ENCODE assay signal across 8 cellular contexts in genomic region chr1:109910963-109911798, GRCh38. TPM values are rescaled to one million over a fixed set of nuclear protein-coding genes. Genes with fewer than 3 reads are reported as not detected.
DNase-seq lines count a peak whose midpoint lies in the region; ATAC-seq and TF ChIP-seq lines count a peak whose summit lies in the region.

No MANE protein-coding gene starts in this region.

- no peaks in the 10 kb centered on the region for H3K36me3 ChIP-seq in mucosa of descending colon (ENCODE audit: low read depth)
- no peaks in the 10 kb centered on the region for H3K36me3 ChIP-seq in uterus

- peak overlapping the region; percentile 76 for H3K27ac ChIP-seq in cingulate gyrus (ENCODE audit: low read depth, low read length)
- H3K27ac ChIP-seq in uterus: peak overlapping the region; percentile 90 to 96

- peak overlapping the region; percentile 46 for H3K4me3 ChIP-seq in mucosa of descending colon
- H3K4me3 ChIP-seq in uterus: peak overlapping the region; percentile 68 to 83

- DNase-seq in DMS 273 (lab: John Stamatoyannopoulos, UW; ENCODE audit: unreplicated experiment) (peak; percentile 60), DMS 273 treated with DMSO at 0.1 percent for 48 hours (lab: John Stamatoyannopoulos, UW) (no peak), mucosa of descending colon (peak in 1 of 3 donors; percentile 56), uterus (no peak), NCI-H526 treated with DMSO at 0.1 percent for 48 hours (lab: John Stamatoyannopoulos, UW) (no peak)

- ATAC-seq in SK-N-SH treated with all-trans-retinoic acid at 6 μM for 48 hours: peak; percentile 7
- ATAC-seq in mucosa of descending colon: peak; percentile 46
- no peak for ATAC-seq in HG02970 (IDR thresholded peaks at IDR 0.05; ENCODE audit: low FRiP score, unreplicated experiment)

- peaks cover 7% of the 10 kb centered on the region for H3K4me1 ChIP-seq in mucosa of descending colon (ENCODE audit: low read depth)
- H3K4me1 ChIP-seq in uterus: peaks cover 0 to 22% of the 10 kb centered on the region in 2 donors

- TF ChIP-seq CTCF in mucosa of descending colon (IDR thresholded peaks at IDR 0.05) (no peak), uterus (IDR thresholded peaks at IDR 0.05) (no peak)

- H3K9me3 ChIP-seq in mucosa of descending colon (no peaks in the 10 kb centered on the region), uterus (no peaks in the 10 kb centered on the region)

- no peak for TF ChIP-seq POLR2A in uterus (IDR thresholded peaks at IDR 0.05)

- H3K27me3 ChIP-seq in uterus: no peaks in the 10 kb centered on the region

- intact Hi-C loops in mucosa of descending colon (cut with DNase I, micrococcal nuclease): no loop called here
- intact Hi-C loops in uterus (cut with DNase I; ENCODE audit: low total_unique reads): no loop called here

TF ChIP-seq in SK-N-SH treated with all-trans-retinoic acid at 6 μM for 48 hours, 23 proteins besides CTCF, POLR2A, EP300 and RAD21:
- no peak for TF ChIP-seq CREB5 (CRISPR knock-in tag; IDR thresholded peaks at IDR 0.05; ENCODE audit: low read depth)
- no peak for TF ChIP-seq BACH2 (CRISPR knock-in tag; IDR thresholded peaks at IDR 0.05; ENCODE audit: borderline replicate concordance)
- no peak for TF ChIP-seq OSR1 (CRISPR knock-in tag; IDR thresholded peaks at IDR 0.05)
- TF ChIP-seq ZFP30 (CRISPR knock-in tag; IDR thresholded peaks at IDR 0.05): no peak
- no peak for TF ChIP-seq ZNF70 (CRISPR knock-in tag; IDR thresholded peaks at IDR 0.05)

RNA-seq across cellular contexts. Expression of gene CSF1, which starts 0.5 kb away (rescaled TPM):
- total RNA-seq in mucosa of descending colon (10 to 100 TPM in 2 of 3 donors, 1 to 10 TPM in 1; 6.5 to 34.4 (median 19.9) TPM), uterus (10 to 100 TPM; 19.8 to 48.2 (median 34.2) TPM)
